Comparison of ENCODE assay signal across 9 cellular contexts in the genomic region with DNA sequence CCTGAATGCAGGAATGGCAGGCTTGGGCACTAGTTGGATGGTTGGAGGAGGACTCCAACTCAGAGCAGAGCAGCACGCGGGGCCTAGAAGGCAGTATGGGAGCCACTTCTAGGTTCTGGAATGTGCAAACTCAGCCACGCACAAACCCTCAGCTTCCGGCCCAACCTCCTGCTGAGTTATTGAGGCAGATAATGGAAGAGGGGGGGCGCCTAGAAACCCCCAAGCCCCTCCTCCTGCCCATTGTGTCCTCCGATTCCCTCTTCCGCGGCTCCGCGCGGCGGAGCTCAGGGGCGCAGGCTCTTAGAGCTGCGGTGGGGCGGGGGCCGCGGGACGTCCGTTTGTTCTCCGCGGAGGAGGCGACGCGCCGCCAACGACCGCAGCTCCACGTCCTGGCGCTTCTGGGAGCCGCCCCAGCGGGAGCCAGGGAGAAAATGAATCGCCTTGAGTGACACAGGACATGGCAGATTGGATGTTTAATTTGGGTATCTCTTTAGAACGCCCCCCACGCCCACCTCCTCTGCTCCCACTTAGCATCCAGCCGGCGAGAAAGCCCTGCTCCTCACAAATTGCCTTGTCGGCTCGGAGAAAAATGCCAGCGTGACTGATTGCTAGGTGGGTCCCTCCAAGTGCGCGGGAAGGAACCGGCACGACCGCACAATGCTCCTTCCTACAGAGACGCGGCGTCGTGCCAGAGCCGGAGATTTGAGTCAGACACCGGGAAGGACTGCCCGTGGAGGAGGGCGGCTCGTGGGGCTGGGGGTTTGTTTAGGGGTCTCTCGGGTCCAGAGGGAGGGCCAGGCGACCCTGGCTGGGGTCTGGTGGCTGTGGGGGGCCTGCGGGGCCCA.
DNase-seq lines count a peak whose midpoint lies in the region; ATAC-seq and TF ChIP-seq lines count a peak whose summit lies in the region.
"Had no signal": no experiment of that assay in that cellular context is flagged by ENCODE, and none has a peak within 500 bp of the region (broad histone marks: within the 10 kb centered on the region; RNA-seq: fewer than 3 reads in every experiment).

No MANE protein-coding gene starts in this region.

- intact Hi-C loops in dendritic cell treated with granulocyte-macrophage colony-stimulating factor and Interleukin-4, amounts not matched to agents 40 ng/mL and 50 ng/mL, for 4 days (cut with micrococcal nuclease): loop anchor here (2.0 kb wide), 1 partner anchor 34 kb away; no protein-coding TSS in a partner anchor

- no peaks in the 10 kb centered on the region for H3K36me3 Mint-ChIP-seq in dendritic cell treated with granulocyte-macrophage colony-stimulating factor and Interleukin-4, amounts not matched to agents 40 ng/mL and 50 ng/mL, for 4 days (ENCODE audit: low read depth)

- H3K4me1 Mint-ChIP-seq in dendritic cell treated with granulocyte-macrophage colony-stimulating factor and Interleukin-4, amounts not matched to agents 40 ng/mL and 50 ng/mL, for 4 days (ENCODE audit: low read depth): peaks cover 46% of the 10 kb centered on the region

- peak overlapping the region; percentile 13 to 47 (median 28) for H3K4me3 ChIP-seq in Peyer's patch

- H3K4me3 Mint-ChIP-seq in dendritic cell treated with granulocyte-macrophage colony-stimulating factor and Interleukin-4, amounts not matched to agents 40 ng/mL and 50 ng/mL, for 4 days: peak overlapping the region; percentile 74

- no peak for TF ChIP-seq CTCF in Peyer's patch (IDR thresholded peaks at IDR 0.05)

- ATAC-seq in left lobe of liver (peak; percentile 56), GM19463 (IDR thresholded peaks at IDR 0.05; ENCODE audit: unreplicated experiment) (no peak), GM21447 (IDR thresholded peaks at IDR 0.05; ENCODE audit: unreplicated experiment) (no peak)
- ATAC-seq in stimulated activated naive CD8-positive, alpha-beta T cell treated with anti-CD3 and anti-CD28 coated beads, Interleukin-15, Interleukin-2, amounts not matched to agents 100 U/mL and 50 U/mL, for 24 hours: peak; percentile 32

- DNase-seq in AG20443 (ENCODE audit: low spot score) (peak; percentile 68), HPDE6-E6E7 (ENCODE audit: extremely low spot score) (peak; percentile 61), Peyer's patch (peak in 1 of 3 donors; percentile 44), left lobe of liver (ENCODE audit: low spot score) (no peak)
- peak; percentile 7 for DNase-seq in stimulated activated naive CD8-positive, alpha-beta T cell treated with anti-CD3 and anti-CD28 coated beads, Interleukin-15, Interleukin-2, amounts not matched to agents 100 U/mL and 50 U/mL, for 24 hours

- H3K9me3 ChIP-seq in Peyer's patch: no peaks in the 10 kb centered on the region
- H3K9me3 ChIP-seq: neutrophil had no signal

- H3K36me3 ChIP-seq in Peyer's patch: no peaks in the 10 kb centered on the region
- H3K36me3 ChIP-seq: neutrophil had no signal

- peaks cover 0 to 15% (median 3%) of the 10 kb centered on the region in 4 donors for H3K4me1 ChIP-seq in Peyer's patch

- peak overlapping the region; percentile 50 for H3K27ac Mint-ChIP-seq in dendritic cell treated with granulocyte-macrophage colony-stimulating factor and Interleukin-4, amounts not matched to agents 40 ng/mL and 50 ng/mL, for 4 days

- H3K9me3 Mint-ChIP-seq in dendritic cell treated with granulocyte-macrophage colony-stimulating factor and Interleukin-4, amounts not matched to agents 40 ng/mL and 50 ng/mL, for 4 days: no peaks in the 10 kb centered on the region

- no peak overlapping the region for H3K27ac ChIP-seq in Peyer's patch
- H3K27ac ChIP-seq: neutrophil had no signal

- peaks cover 0 to 7% of the 10 kb centered on the region in 2 donors for H3K27me3 ChIP-seq in Peyer's patch

- peaks cover 37% of the 10 kb centered on the region for H3K27me3 Mint-ChIP-seq in dendritic cell treated with granulocyte-macrophage colony-stimulating factor and Interleukin-4, amounts not matched to agents 40 ng/mL and 50 ng/mL, for 4 days

- no peak for TF ChIP-seq POLR2A in Peyer's patch (IDR thresholded peaks at IDR 0.05)

Comparison
In these comparisons a context has a peak if more than half of its experiments do, and no peak if none do; other contexts are left out.
1. ATAC-seq: peak in left lobe of liver (single experiment) and stimulated activated naive CD8-positive, alpha-beta T cell treated with anti-CD3 and anti-CD28 coated beads, Interleukin-15, Interleukin-2, amounts not matched to agents 100 U/mL and 50 U/mL, for 24 hours (single experiment); none in GM19463 (single experiment) and GM21447 (single experiment).